In the genomic region with DNA sequence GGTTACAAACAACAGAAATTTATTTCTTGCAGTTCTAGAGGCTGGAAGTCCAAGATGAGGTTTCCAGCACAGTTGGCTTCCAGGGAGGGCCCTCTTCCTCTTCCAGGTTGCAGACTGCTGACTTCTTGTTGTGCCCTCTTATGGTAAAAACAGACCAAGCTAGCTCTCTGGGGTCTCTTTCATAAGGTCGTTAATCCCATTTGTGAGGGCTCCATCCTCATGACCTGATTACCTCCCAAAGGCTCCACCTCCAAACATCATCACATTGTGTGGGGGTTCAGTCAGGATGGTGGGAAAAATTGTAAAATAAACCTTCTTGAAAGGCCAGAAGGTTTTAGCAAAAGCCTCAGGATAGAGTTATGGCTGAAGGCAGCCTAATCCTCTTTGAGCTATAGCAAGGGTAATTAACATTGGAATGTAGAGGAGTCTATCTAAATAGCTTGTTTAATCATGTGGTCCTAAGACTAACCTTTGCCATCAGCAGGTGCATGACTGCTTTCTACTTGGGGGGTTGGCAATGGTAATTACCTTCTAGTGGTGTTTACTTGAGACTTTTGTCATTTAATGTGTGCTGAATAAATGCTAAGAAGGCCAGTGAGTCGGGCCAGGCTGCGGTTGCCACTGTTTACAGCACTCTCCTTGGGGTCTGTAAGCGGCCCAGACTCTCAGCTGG, we compare ENCODE assay signal across 1 cellular context.
TF ChIP-seq lines count a peak whose summit lies in the region.

No MANE protein-coding gene starts in this region.

TF ChIP-seq in WTC11, 78 proteins besides CTCF, POLR2A, EP300 and RAD21 (continued from another document):
- TF ChIP-seq, protein P1, sequence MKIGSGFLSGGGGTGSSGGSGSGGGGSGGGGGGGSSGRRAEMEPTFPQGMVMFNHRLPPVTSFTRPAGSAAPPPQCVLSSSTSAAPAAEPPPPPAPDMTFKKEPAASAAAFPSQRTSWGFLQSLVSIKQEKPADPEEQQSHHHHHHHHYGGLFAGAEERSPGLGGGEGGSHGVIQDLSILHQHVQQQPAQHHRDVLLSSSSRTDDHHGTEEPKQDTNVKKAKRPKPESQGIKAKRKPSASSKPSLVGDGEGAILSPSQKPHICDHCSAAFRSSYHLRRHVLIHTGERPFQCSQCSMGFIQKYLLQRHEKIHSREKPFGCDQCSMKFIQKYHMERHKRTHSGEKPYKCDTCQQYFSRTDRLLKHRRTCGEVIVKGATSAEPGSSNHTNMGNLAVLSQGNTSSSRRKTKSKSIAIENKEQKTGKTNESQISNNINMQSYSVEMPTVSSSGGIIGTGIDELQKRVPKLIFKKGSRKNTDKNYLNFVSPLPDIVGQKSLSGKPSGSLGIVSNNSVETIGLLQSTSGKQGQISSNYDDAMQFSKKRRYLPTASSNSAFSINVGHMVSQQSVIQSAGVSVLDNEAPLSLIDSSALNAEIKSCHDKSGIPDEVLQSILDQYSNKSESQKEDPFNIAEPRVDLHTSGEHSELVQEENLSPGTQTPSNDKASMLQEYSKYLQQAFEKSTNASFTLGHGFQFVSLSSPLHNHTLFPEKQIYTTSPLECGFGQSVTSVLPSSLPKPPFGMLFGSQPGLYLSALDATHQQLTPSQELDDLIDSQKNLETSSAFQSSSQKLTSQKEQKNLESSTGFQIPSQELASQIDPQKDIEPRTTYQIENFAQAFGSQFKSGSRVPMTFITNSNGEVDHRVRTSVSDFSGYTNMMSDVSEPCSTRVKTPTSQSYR (CRISPR knock-in tag; IDR thresholded peaks at IDR 0.05) = 0 out of 2 replicates have a peak, but pooled peaks have one; percentile 49
- TF ChIP-seq, protein P2, sequence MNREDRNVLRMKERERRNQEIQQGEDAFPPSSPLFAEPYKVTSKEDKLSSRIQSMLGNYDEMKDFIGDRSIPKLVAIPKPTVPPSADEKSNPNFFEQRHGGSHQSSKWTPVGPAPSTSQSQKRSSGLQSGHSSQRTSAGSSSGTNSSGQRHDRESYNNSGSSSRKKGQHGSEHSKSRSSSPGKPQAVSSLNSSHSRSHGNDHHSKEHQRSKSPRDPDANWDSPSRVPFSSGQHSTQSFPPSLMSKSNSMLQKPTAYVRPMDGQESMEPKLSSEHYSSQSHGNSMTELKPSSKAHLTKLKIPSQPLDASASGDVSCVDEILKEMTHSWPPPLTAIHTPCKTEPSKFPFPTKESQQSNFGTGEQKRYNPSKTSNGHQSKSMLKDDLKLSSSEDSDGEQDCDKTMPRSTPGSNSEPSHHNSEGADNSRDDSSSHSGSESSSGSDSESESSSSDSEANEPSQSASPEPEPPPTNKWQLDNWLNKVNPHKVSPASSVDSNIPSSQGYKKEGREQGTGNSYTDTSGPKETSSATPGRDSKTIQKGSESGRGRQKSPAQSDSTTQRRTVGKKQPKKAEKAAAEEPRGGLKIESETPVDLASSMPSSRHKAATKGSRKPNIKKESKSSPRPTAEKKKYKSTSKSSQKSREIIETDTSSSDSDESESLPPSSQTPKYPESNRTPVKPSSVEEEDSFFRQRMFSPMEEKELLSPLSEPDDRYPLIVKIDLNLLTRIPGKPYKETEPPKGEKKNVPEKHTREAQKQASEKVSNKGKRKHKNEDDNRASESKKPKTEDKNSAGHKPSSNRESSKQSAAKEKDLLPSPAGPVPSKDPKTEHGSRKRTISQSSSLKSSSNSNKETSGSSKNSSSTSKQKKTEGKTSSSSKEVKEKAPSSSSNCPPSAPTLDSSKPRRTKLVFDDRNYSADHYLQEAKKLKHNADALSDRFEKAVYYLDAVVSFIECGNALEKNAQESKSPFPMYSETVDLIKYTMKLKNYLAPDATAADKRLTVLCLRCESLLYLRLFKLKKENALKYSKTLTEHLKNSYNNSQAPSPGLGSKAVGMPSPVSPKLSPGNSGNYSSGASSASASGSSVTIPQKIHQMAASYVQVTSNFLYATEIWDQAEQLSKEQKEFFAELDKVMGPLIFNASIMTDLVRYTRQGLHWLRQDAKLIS (CRISPR knock-in tag; IDR thresholded peaks at IDR 0.05; ENCODE audit: borderline replicate concordance) = 0 out of 2 replicates have a peak, but pooled peaks have one; percentile 15
- no peak for TF ChIP-seq KAT7 (CRISPR knock-in tag; IDR thresholded peaks at IDR 0.05; ENCODE audit: borderline replicate concordance)
- 0 out of 2 replicates have a peak, but pooled peaks have one; percentile 58 for TF ChIP-seq SMAD4 (CRISPR knock-in tag; IDR thresholded peaks at IDR 0.05)
- TF ChIP-seq CBFB (CRISPR knock-in tag; IDR thresholded peaks at IDR 0.05; ENCODE audit: low read depth) = no peak
- TF ChIP-seq FOXP1 (CRISPR knock-in tag; IDR thresholded peaks at IDR 0.05; ENCODE audit: borderline replicate concordance) = no peak
- no peak for TF ChIP-seq OVOL2 (CRISPR knock-in tag; IDR thresholded peaks at IDR 0.05; ENCODE audit: borderline replicate concordance)
- TF ChIP-seq, protein P3, sequence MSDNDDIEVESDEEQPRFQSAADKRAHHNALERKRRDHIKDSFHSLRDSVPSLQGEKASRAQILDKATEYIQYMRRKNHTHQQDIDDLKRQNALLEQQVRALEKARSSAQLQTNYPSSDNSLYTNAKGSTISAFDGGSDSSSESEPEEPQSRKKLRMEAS (CRISPR knock-in tag; IDR thresholded peaks at IDR 0.05) = no peak
- TF ChIP-seq FOXK1 (CRISPR knock-in tag; IDR thresholded peaks at IDR 0.05) = peak; percentile 88; the same call in 1 of the 2 replicates
- no peak for TF ChIP-seq NFE2L1 (CRISPR knock-in tag; IDR thresholded peaks at IDR 0.05)
- no peak for TF ChIP-seq EMX1 (CRISPR knock-in tag; IDR thresholded peaks at IDR 0.05)
- no peak for TF ChIP-seq HMGA2 (CRISPR knock-in tag; IDR thresholded peaks at IDR 0.05)
- TF ChIP-seq, protein P4, sequence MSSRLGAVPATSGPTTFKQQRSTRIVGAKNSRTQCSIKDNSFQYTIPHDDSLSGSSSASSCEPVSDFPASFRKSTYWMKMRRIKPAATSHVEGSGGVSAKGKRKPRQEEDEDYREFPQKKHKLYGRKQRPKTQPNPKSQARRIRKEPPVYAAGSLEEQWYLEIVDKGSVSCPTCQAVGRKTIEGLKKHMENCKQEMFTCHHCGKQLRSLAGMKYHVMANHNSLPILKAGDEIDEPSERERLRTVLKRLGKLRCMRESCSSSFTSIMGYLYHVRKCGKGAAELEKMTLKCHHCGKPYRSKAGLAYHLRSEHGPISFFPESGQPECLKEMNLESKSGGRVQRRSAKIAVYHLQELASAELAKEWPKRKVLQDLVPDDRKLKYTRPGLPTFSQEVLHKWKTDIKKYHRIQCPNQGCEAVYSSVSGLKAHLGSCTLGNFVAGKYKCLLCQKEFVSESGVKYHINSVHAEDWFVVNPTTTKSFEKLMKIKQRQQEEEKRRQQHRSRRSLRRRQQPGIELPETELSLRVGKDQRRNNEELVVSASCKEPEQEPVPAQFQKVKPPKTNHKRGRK (CRISPR knock-in tag; IDR thresholded peaks at IDR 0.05; ENCODE audit: borderline replicate concordance) = no peak
